33 cellular contexts compared by ENCODE assay signal in the genomic region with DNA sequence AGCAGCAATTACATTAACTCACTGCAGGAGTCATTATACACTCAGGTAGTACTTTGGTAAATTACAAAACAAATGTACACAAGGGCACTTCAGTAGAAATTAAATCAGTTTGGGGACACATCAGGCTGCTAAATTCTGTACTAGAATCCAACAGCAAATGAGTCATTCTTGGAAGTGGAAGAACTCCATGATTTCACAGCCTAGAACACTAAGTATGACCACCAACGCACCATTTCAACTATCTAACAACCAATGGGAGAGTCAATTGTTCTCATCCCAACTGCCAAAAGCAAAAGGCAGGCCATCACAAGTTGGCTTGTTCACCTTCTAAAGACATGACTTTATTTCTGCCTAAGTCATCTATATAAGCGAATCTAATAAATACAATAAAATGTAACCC.
"Had no signal": no experiment of that assay in that cellular context is flagged by ENCODE, and none has a peak within 500 bp of the region (broad histone marks: within the 10 kb centered on the region; RNA-seq: fewer than 3 reads in every experiment).

No MANE protein-coding gene starts in this region.

- H3K4me1 Mint-ChIP-seq: activated CD4-positive, alpha-beta T cell treated with anti-CD3 and anti-CD28 coated beads for 36 hours; activated CD4-positive, alpha-beta T cell treated with anti-CD3 and anti-CD28 coated beads, Interleukin-2, amount 10 ng/mL, durations not matched to agents 24 days and 14 days; activated CD8-positive, alpha-beta memory T cell treated with anti-CD3 and anti-CD28 coated beads, Interleukin-2, amount 10 ng/mL, durations not matched to agents 7 days and 5 days; activated naive CD4-positive, alpha-beta T cell treated with anti-CD3 and anti-CD28 coated beads, Interleukin-2, amount 10 ng/mL, durations not matched to agents 7 days and 5 days; brain had no signal

- H3K9me3 Mint-ChIP-seq: activated CD4-positive, alpha-beta memory T cell treated with anti-CD3 and anti-CD28 coated beads for 36 hours; activated CD4-positive, alpha-beta T cell treated with anti-CD3 and anti-CD28 coated beads, Interleukin-2, amount 10 ng/mL, durations not matched to agents 24 days and 14 days; activated naive CD4-positive, alpha-beta T cell treated with anti-CD3 and anti-CD28 coated beads, Interleukin-2, amount 10 ng/mL, durations not matched to agents 7 days and 5 days; activated naive CD4-positive, alpha-beta T cell treated with anti-CD3 and anti-CD28 coated beads, Interleukin-2, amount 50 U/mL, for 72 hours; activated naive CD8-positive, alpha-beta T cell treated with anti-CD3 and anti-CD28 coated beads, Interleukin-2, amount 10 ng/mL, durations not matched to agents 7 days and 5 days; activated T-cell treated with anti-CD3 and anti-CD28 coated beads, Interleukin-2, amount 50 U/mL, for 24 hours; activated T-cell treated with anti-CD3 and anti-CD28 coated beads, Interleukin-2, amount 50 U/mL, for 72 hours; brain had no signal

- H3K36me3 ChIP-seq: breast epithelium, colonic mucosa had no signal

- H3K27ac ChIP-seq: ascending aorta, breast epithelium, cardiac muscle cell, colonic mucosa, epithelial cell of prostate, foreskin keratinocyte, gastrocnemius medialis, heart left ventricle had no signal

- H3K27ac Mint-ChIP-seq: activated CD4-positive, alpha-beta memory T cell treated with anti-CD3 and anti-CD28 coated beads for 36 hours; activated CD4-positive, alpha-beta T cell treated with anti-CD3 and anti-CD28 coated beads for 36 hours; activated CD4-positive, alpha-beta T cell treated with anti-CD3 and anti-CD28 coated beads, Interleukin-2, amount 10 ng/mL, durations not matched to agents 24 days and 14 days; activated CD8-positive, alpha-beta memory T cell treated with anti-CD3 and anti-CD28 coated beads, Interleukin-2, amount 10 ng/mL, durations not matched to agents 7 days and 5 days; activated CD8-positive, alpha-beta T cell treated with anti-CD3 and anti-CD28 coated beads, Interleukin-2, amount 10 ng/mL, durations not matched to agents 7 days and 5 days; activated naive CD4-positive, alpha-beta T cell treated with anti-CD3 and anti-CD28 coated beads, Interleukin-2, amount 10 ng/mL, durations not matched to agents 7 days and 5 days; activated naive CD4-positive, alpha-beta T cell treated with anti-CD3 and anti-CD28 coated beads, Interleukin-2, amount 50 U/mL, for 72 hours; activated naive CD8-positive, alpha-beta T cell treated with anti-CD3 and anti-CD28 coated beads, Interleukin-2, amount 10 ng/mL, durations not matched to agents 7 days and 5 days; activated T-cell treated with anti-CD3 and anti-CD28 coated beads, Interleukin-2, amount 50 U/mL, for 24 hours; activated T-cell treated with anti-CD3 and anti-CD28 coated beads, Interleukin-2, amount 50 U/mL, for 72 hours; brain had no signal

- DNase-seq: activated CD4-positive, alpha-beta memory T cell treated with anti-CD3 and anti-CD28 coated beads for 36 hours; activated CD4-positive, alpha-beta T cell treated with anti-CD3 and anti-CD28 coated beads for 36 hours; activated CD4-positive, alpha-beta T cell treated with anti-CD3 and anti-CD28 coated beads, Interleukin-2, amount 10 ng/mL, durations not matched to agents 24 days and 14 days; activated CD4-positive, CD25-positive, alpha-beta regulatory T cell; activated CD4-positive, CD25-positive, alpha-beta regulatory T cell treated with anti-CD3 and anti-CD28 coated beads, Interleukin-2, amount 50 U/mL, for 72 hours; activated CD8-positive, alpha-beta memory T cell treated with anti-CD3 and anti-CD28 coated beads, Interleukin-2, amount 10 ng/mL, durations not matched to agents 7 days and 5 days; activated CD8-positive, alpha-beta memory T cell treated with anti-CD3 and anti-CD28 coated beads, Interleukin-2, amount 50 U/mL, for 4 hours; activated CD8-positive, alpha-beta T cell treated with anti-CD3 and anti-CD28 coated beads, Interleukin-2, amount 10 ng/mL, durations not matched to agents 7 days and 5 days; activated gamma-delta T cell; activated naive CD4-positive, alpha-beta T cell; activated naive CD4-positive, alpha-beta T cell treated with anti-CD3 and anti-CD28 coated beads, Interleukin-2, amount 10 ng/mL, durations not matched to agents 7 days and 5 days; activated naive CD8-positive, alpha-beta T cell treated with anti-CD3 and anti-CD28 coated beads, Interleukin-2, amount 10 ng/mL, durations not matched to agents 7 days and 5 days; activated T-cell treated with anti-CD3 and anti-CD28 coated beads for 4 hours; activated T-cell treated with anti-CD3 and anti-CD28 coated beads, Interleukin-2, amount 50 U/mL, for 24 hours; activated T-cell treated with anti-CD3 and anti-CD28 coated beads, Interleukin-2, amount 50 U/mL, for 72 hours; central memory CD4-positive, alpha-beta T cell; cerebellar nuclear complex; colonic mucosa; effector CD8-positive, alpha-beta T cell; foreskin keratinocyte; gastrocnemius medialis; glutamatergic neuron; heart left ventricle; T-helper 2 cell had no signal

- H3K4me3 Mint-ChIP-seq: activated CD4-positive, alpha-beta memory T cell treated with anti-CD3 and anti-CD28 coated beads for 36 hours; activated CD4-positive, alpha-beta T cell treated with anti-CD3 and anti-CD28 coated beads for 36 hours; activated CD4-positive, alpha-beta T cell treated with anti-CD3 and anti-CD28 coated beads, Interleukin-2, amount 10 ng/mL, durations not matched to agents 24 days and 14 days; activated CD8-positive, alpha-beta memory T cell treated with anti-CD3 and anti-CD28 coated beads, Interleukin-2, amount 10 ng/mL, durations not matched to agents 7 days and 5 days; activated CD8-positive, alpha-beta T cell treated with anti-CD3 and anti-CD28 coated beads, Interleukin-2, amount 10 ng/mL, durations not matched to agents 7 days and 5 days; activated naive CD4-positive, alpha-beta T cell treated with anti-CD3 and anti-CD28 coated beads, Interleukin-2, amount 10 ng/mL, durations not matched to agents 7 days and 5 days; activated naive CD8-positive, alpha-beta T cell treated with anti-CD3 and anti-CD28 coated beads, Interleukin-2, amount 10 ng/mL, durations not matched to agents 7 days and 5 days; activated T-cell treated with anti-CD3 and anti-CD28 coated beads, Interleukin-2, amount 50 U/mL, for 24 hours; activated T-cell treated with anti-CD3 and anti-CD28 coated beads, Interleukin-2, amount 50 U/mL, for 72 hours; brain had no signal

- FAIRE-seq: endometrium, endothelial cell of umbilical vein had no signal

- H3K27me3 ChIP-seq: ascending aorta, breast epithelium, cardiac muscle cell, colonic mucosa, foreskin keratinocyte, gastrocnemius medialis, heart left ventricle had no signal

- H3K4me3 ChIP-seq: ascending aorta, breast epithelium, cardiac muscle cell, colonic mucosa, gastrocnemius medialis, heart left ventricle had no signal

- H3K4me1 ChIP-seq: ascending aorta, breast epithelium, colonic mucosa, foreskin keratinocyte, gastrocnemius medialis, heart left ventricle had no signal

- H3K9me3 ChIP-seq: ascending aorta, breast epithelium, colonic mucosa, gastrocnemius medialis, heart left ventricle had no signal

- ATAC-seq: activated CD4-positive, alpha-beta T cell treated with anti-CD3 and anti-CD28 coated beads for 36 hours; activated CD8-positive, alpha-beta memory T cell treated with anti-CD3 and anti-CD28 coated beads, Interleukin-2, amount 10 ng/mL, durations not matched to agents 7 days and 5 days; activated CD8-positive, alpha-beta T cell treated with anti-CD3 and anti-CD28 coated beads, Interleukin-2, amount 10 ng/mL, durations not matched to agents 7 days and 5 days; activated naive CD4-positive, alpha-beta T cell treated with anti-CD3 and anti-CD28 coated beads, Interleukin-2, amount 50 U/mL, for 72 hours; activated T-cell treated with anti-CD3 and anti-CD28 coated beads, Interleukin-2, amount 50 U/mL, for 72 hours; esophagus mucosa; foreskin keratinocyte; gastrocnemius medialis; heart left ventricle had no signal

- H3K27me3 Mint-ChIP-seq: activated CD4-positive, alpha-beta memory T cell treated with anti-CD3 and anti-CD28 coated beads for 36 hours; activated CD4-positive, alpha-beta T cell treated with anti-CD3 and anti-CD28 coated beads for 36 hours; activated CD4-positive, alpha-beta T cell treated with anti-CD3 and anti-CD28 coated beads, Interleukin-2, amount 10 ng/mL, durations not matched to agents 24 days and 14 days; activated CD8-positive, alpha-beta memory T cell treated with anti-CD3 and anti-CD28 coated beads, Interleukin-2, amount 10 ng/mL, durations not matched to agents 7 days and 5 days; activated naive CD4-positive, alpha-beta T cell treated with anti-CD3 and anti-CD28 coated beads, Interleukin-2, amount 10 ng/mL, durations not matched to agents 7 days and 5 days; activated naive CD8-positive, alpha-beta T cell treated with anti-CD3 and anti-CD28 coated beads, Interleukin-2, amount 10 ng/mL, durations not matched to agents 7 days and 5 days; activated T-cell treated with anti-CD3 and anti-CD28 coated beads, Interleukin-2, amount 50 U/mL, for 24 hours; brain had no signal
